Comparison of ENCODE assay signal across 10 cellular contexts in genomic region chr6:33683051-33683571, GRCh38. TPM values are rescaled to one million over a fixed set of nuclear protein-coding genes. Genes with fewer than 3 reads are reported as not detected.
A peak's percentile ranks its signal among the peaks of the same experiment; 100 is the strongest.
DNase-seq lines count a peak whose midpoint lies in the region; ATAC-seq lines count a peak whose summit lies in the region.
"Had no signal": no experiment of that assay in that cellular context is flagged by ENCODE, and none has a peak within 500 bp of the region (broad histone marks: within the 10 kb centered on the region; RNA-seq: fewer than 3 reads in every experiment).

No MANE protein-coding gene starts in this region.

- intact Hi-C loops in activated T-helper 1 cell treated with anti-CD3 and anti-CD28 coated beads, Interleukin-12 subunit alpha, Interleukin-12 subunit beta, Interleukin-2, Interleukin-4 antibody, amounts not matched to agents 30 ng/mL and 10 ng/mL and 1 ng/mL, durations not matched to agents 14 hours and 24 hours and 36 hours (cut with micrococcal nuclease), result no loop called here

- no peaks in the 10 kb centered on the region for H3K9me3 Mint-ChIP-seq in activated T-helper 1 cell treated with anti-CD3 and anti-CD28 coated beads, Interleukin-12 subunit alpha, Interleukin-12 subunit beta, Interleukin-2, Interleukin-4 antibody, amounts not matched to agents 30 ng/mL and 10 ng/mL and 1 ng/mL, durations not matched to agents 14 hours and 24 hours and 36 hours
- no peaks in the 10 kb centered on the region for H3K9me3 Mint-ChIP-seq in stimulated activated naive CD8-positive, alpha-beta T cell treated with anti-CD3 and anti-CD28 coated beads, Interleukin-15, amount 100 ng/mL, for 72 hours

- ATAC-seq in activated CD4-positive, CD25-positive, alpha-beta regulatory T cell treated with anti-CD3 and anti-CD28 coated beads, Interleukin-2, amount 50 U/mL, for 24 hours, result peak; percentile 47 to 51
- ATAC-seq in stimulated activated naive CD8-positive, alpha-beta T cell treated with anti-CD3 and anti-CD28 coated beads, Interleukin-15, amount 100 ng/mL, for 72 hours, result peak; percentile 55

- peaks cover 23% of the 10 kb centered on the region for H3K4me1 Mint-ChIP-seq in activated T-helper 1 cell treated with anti-CD3 and anti-CD28 coated beads, Interleukin-12 subunit alpha, Interleukin-12 subunit beta, Interleukin-2, Interleukin-4 antibody, amounts not matched to agents 30 ng/mL and 10 ng/mL and 1 ng/mL, durations not matched to agents 14 hours and 24 hours and 36 hours (ENCODE audit: low read depth)
- H3K4me1 Mint-ChIP-seq in stimulated activated naive CD8-positive, alpha-beta T cell treated with anti-CD3 and anti-CD28 coated beads, Interleukin-15, amount 100 ng/mL, for 72 hours, result peaks cover 18% of the 10 kb centered on the region

- peaks cover 43% of the 10 kb centered on the region for H3K36me3 Mint-ChIP-seq in activated T-helper 1 cell treated with anti-CD3 and anti-CD28 coated beads, Interleukin-12 subunit alpha, Interleukin-12 subunit beta, Interleukin-2, Interleukin-4 antibody, amounts not matched to agents 30 ng/mL and 10 ng/mL and 1 ng/mL, durations not matched to agents 14 hours and 24 hours and 36 hours (ENCODE audit: low read depth)

- peak overlapping the region; percentile 90 for H3K27ac Mint-ChIP-seq in activated T-helper 1 cell treated with anti-CD3 and anti-CD28 coated beads, Interleukin-12 subunit alpha, Interleukin-12 subunit beta, Interleukin-2, Interleukin-4 antibody, amounts not matched to agents 30 ng/mL and 10 ng/mL and 1 ng/mL, durations not matched to agents 14 hours and 24 hours and 36 hours
- peak overlapping the region; percentile 87 to 96 for H3K27ac Mint-ChIP-seq in stimulated activated naive CD8-positive, alpha-beta T cell treated with anti-CD3 and anti-CD28 coated beads, Interleukin-15, amount 100 ng/mL, for 72 hours

- peak overlapping the region; percentile 19 for H3K4me3 Mint-ChIP-seq in activated T-helper 1 cell treated with anti-CD3 and anti-CD28 coated beads, Interleukin-12 subunit alpha, Interleukin-12 subunit beta, Interleukin-2, Interleukin-4 antibody, amounts not matched to agents 30 ng/mL and 10 ng/mL and 1 ng/mL, durations not matched to agents 14 hours and 24 hours and 36 hours
- H3K4me3 Mint-ChIP-seq in stimulated activated naive CD8-positive, alpha-beta T cell treated with anti-CD3 and anti-CD28 coated beads, Interleukin-15, amount 100 ng/mL, for 72 hours, result no peak overlapping the region

- DNase-seq in activated CD4-positive, CD25-positive, alpha-beta regulatory T cell treated with anti-CD3 and anti-CD28 coated beads, Interleukin-2, amount 50 U/mL, for 72 hours, result no peak
- DNase-seq in activated T-helper 1 cell treated with anti-CD3 and anti-CD28 coated beads, Interleukin-12 subunit alpha, Interleukin-12 subunit beta, Interleukin-2, Interleukin-4 antibody, amounts not matched to agents 30 ng/mL and 10 ng/mL and 1 ng/mL, durations not matched to agents 14 hours and 24 hours and 36 hours (ENCODE audit: low spot score), result peak; percentile 12
- DNase-seq in midbrain (lab: John Stamatoyannopoulos, UW) (peak; percentile 60), H4 (ENCODE audit: low spot score) (no peak), NCI-H82 (lab: John Stamatoyannopoulos, UW) (no peak), activated gamma-delta T cell treated with Interleukin-2 at 50 U/mL for 16 hours (no peak)
- peak in 1 of 2 donors; percentile 31 for DNase-seq in stimulated activated naive CD8-positive, alpha-beta T cell treated with anti-CD3 and anti-CD28 coated beads, Interleukin-15, amount 100 ng/mL, for 72 hours
- DNase-seq: dermis blood vessel endothelial cell, PC-9 had no signal

- H3K27me3 Mint-ChIP-seq in activated T-helper 1 cell treated with anti-CD3 and anti-CD28 coated beads, Interleukin-12 subunit alpha, Interleukin-12 subunit beta, Interleukin-2, Interleukin-4 antibody, amounts not matched to agents 30 ng/mL and 10 ng/mL and 1 ng/mL, durations not matched to agents 14 hours and 24 hours and 36 hours (ENCODE audit: insufficient read depth), result no peaks in the 10 kb centered on the region
- H3K27me3 Mint-ChIP-seq in stimulated activated naive CD8-positive, alpha-beta T cell treated with anti-CD3 and anti-CD28 coated beads, Interleukin-15, amount 100 ng/mL, for 72 hours, result no peaks in the 10 kb centered on the region

RNA-seq across cellular contexts. Expression of gene UQCC2, which starts 28.4 kb away (rescaled TPM):
- 123 and 139 TPM in 2 replicates for total RNA-seq in activated T-helper 1 cell treated with anti-CD3 and anti-CD28 coated beads, Interleukin-12 subunit alpha, Interleukin-12 subunit beta, Interleukin-2, Interleukin-4 antibody, amounts not matched to agents 30 ng/mL and 10 ng/mL and 1 ng/mL, durations not matched to agents 14 hours and 24 hours and 36 hours
- total RNA-seq in H4 (2014; rRNA removed; shearing (Covaris generic)), result 55.1 and 86.8 TPM in 2 replicates

Comparison
In these comparisons a context has a peak if more than half of its experiments do, and no peak if none do; other contexts are left out.
1. DNase-seq: peak in activated T-helper 1 cell treated with anti-CD3 and anti-CD28 coated beads, Interleukin-12 subunit alpha, Interleukin-12 subunit beta, Interleukin-2, Interleukin-4 antibody, amounts not matched to agents 30 ng/mL and 10 ng/mL and 1 ng/mL, durations not matched to agents 14 hours and 24 hours and 36 hours (single experiment) and midbrain (single experiment); none in activated CD4-positive, CD25-positive, alpha-beta regulatory T cell treated with anti-CD3 and anti-CD28 coated beads, Interleukin-2, amount 50 U/mL, for 72 hours (single experiment), H4 (single experiment), NCI-H82 (single experiment) and activated gamma-delta T cell treated with Interleukin-2 at 50 U/mL for 16 hours (single experiment).